18 cellular contexts compared by ENCODE assay signal in genomic region chr10:11153245-11153644, GRCh38.
"Had no signal": no experiment of that assay in that cellular context is flagged by ENCODE, and none has a peak within 500 bp of the region (broad histone marks: within the 10 kb centered on the region; RNA-seq: fewer than 3 reads in every experiment).

No MANE protein-coding gene starts in this region.

- H3K4me3 ChIP-seq: esophagus squamous epithelium, heart right ventricle, mucosa of descending colon, spleen, tibial artery had no signal

- H3K36me3 Mint-ChIP-seq: naive B cell; stimulated activated naive B cell treated with anti-CD40 and anti-IgM and Interleukin-4, amounts not matched to agents 10 μg/mL and 1 μg/mL and 100 μg/mL, for 72 hours; WTC11 had no signal

- H3K27me3 ChIP-seq: esophagus squamous epithelium, heart right ventricle, spleen, tibial artery had no signal

- H3K27ac Mint-ChIP-seq: activated naive CD4-positive, alpha-beta T cell treated with anti-CD3 and anti-CD28 coated beads, Interleukin-2, amount 10 ng/mL, durations not matched to agents 7 days and 5 days; dendritic cell treated with granulocyte-macrophage colony-stimulating factor and Interleukin-4, amounts not matched to agents 40 ng/mL and 50 ng/mL, for 4 days; stimulated activated naive B cell treated with anti-CD40 and anti-IgM and Interleukin-4, amounts not matched to agents 10 μg/mL and 1 μg/mL and 100 μg/mL, for 72 hours; WTC11 had no signal

- H3K4me3 Mint-ChIP-seq: activated naive CD4-positive, alpha-beta T cell treated with anti-CD3 and anti-CD28 coated beads, Interleukin-2, amount 10 ng/mL, durations not matched to agents 7 days and 5 days; dendritic cell treated with granulocyte-macrophage colony-stimulating factor and Interleukin-4, amounts not matched to agents 40 ng/mL and 50 ng/mL, for 4 days; stimulated activated naive B cell treated with anti-CD40 and anti-IgM and Interleukin-4, amounts not matched to agents 10 μg/mL and 1 μg/mL and 100 μg/mL, for 72 hours; WTC11 had no signal

- H3K27me3 Mint-ChIP-seq: activated CD4-positive, alpha-beta T cell treated with anti-CD3 and anti-CD28 coated beads for 36 hours; activated naive CD4-positive, alpha-beta T cell treated with anti-CD3 and anti-CD28 coated beads, Interleukin-2, amount 10 ng/mL, durations not matched to agents 7 days and 5 days; dendritic cell treated with granulocyte-macrophage colony-stimulating factor and Interleukin-4, amounts not matched to agents 40 ng/mL and 50 ng/mL, for 4 days; naive B cell; stimulated activated naive B cell treated with anti-CD40 and anti-IgM and Interleukin-4, amounts not matched to agents 10 μg/mL and 1 μg/mL and 100 μg/mL, for 72 hours had no signal

- H3K9me3 ChIP-seq: esophagus squamous epithelium, heart right ventricle, mucosa of descending colon, spleen, tibial artery had no signal

- H3K9me3 Mint-ChIP-seq: activated naive CD4-positive, alpha-beta T cell treated with anti-CD3 and anti-CD28 coated beads, Interleukin-2, amount 10 ng/mL, durations not matched to agents 7 days and 5 days; dendritic cell treated with granulocyte-macrophage colony-stimulating factor and Interleukin-4, amounts not matched to agents 40 ng/mL and 50 ng/mL, for 4 days; naive B cell; stimulated activated naive B cell treated with anti-CD40 and anti-IgM and Interleukin-4, amounts not matched to agents 10 μg/mL and 1 μg/mL and 100 μg/mL, for 72 hours; WTC11 had no signal

- DNase-seq: activated CD4-positive, alpha-beta T cell treated with anti-CD3 and anti-CD28 coated beads for 36 hours; activated CD4-positive, alpha-beta T cell treated with anti-CD3 and anti-CD28 coated beads, Interleukin-2, amount 50 U/mL, for 48 hours; activated naive CD4-positive, alpha-beta T cell treated with anti-CD3 and anti-CD28 coated beads, Interleukin-2, amount 10 ng/mL, durations not matched to agents 7 days and 5 days; activated T-cell treated with anti-CD3 and anti-CD28 coated beads for 4 hours; effector CD8-positive, alpha-beta T cell; esophagus squamous epithelium; heart right ventricle; mesenchymal stem cell; mucosa of descending colon; naive B cell; retina; spleen; stimulated activated CD4-positive, alpha-beta T cell treated with anti-CD3 and anti-CD28 coated beads, Interleukin-4, amount 100 ng/mL, for 4 hours; stimulated activated naive B cell treated with anti-CD40 and anti-IgM and Interleukin-4, amounts not matched to agents 10 μg/mL and 1 μg/mL and 100 μg/mL, for 72 hours; SW 1271; tibial artery had no signal

- H3K36me3 ChIP-seq: esophagus squamous epithelium, heart right ventricle, spleen, tibial artery had no signal

- H3K27ac ChIP-seq: esophagus squamous epithelium, heart right ventricle, tibial artery had no signal

- ATAC-seq: activated CD4-positive, alpha-beta T cell treated with anti-CD3 and anti-CD28 coated beads for 36 hours; heart right ventricle; mucosa of descending colon; stimulated activated naive B cell treated with anti-CD40 and anti-IgM and Interleukin-4, amounts not matched to agents 10 μg/mL and 1 μg/mL and 100 μg/mL, for 72 hours; WTC11 had no signal
